22 cellular contexts compared by ENCODE assay signal in the genomic region with DNA sequence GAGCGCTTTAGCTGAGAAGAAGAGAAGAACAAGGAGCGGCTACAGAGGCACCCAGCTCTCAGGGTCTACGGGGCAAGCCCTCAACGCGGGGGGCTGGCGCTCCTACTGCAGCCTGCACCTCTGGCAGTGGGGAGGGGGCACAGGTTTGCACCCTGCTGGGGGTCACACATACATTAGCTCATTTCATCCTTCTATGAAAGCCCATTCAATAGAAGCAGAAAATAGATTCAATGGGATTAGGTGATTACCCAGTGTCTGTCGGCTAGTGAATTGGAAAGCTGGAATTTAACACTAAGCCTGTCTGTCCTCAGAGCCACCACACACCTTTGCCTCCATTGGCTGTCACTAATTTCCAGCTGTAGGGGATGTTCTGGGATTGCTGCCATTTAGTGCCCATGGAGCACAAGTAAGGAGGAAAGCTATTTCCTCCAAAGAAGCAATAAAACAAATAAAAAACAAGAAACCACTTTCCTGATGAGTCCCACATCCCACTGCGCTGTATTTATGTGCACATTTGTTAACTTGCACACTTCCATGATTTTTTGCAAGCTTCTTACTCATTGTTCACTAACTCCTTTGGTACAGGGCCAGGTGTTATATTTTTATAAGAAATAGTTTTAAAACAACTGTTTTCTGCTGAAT.
"Had no signal": no experiment of that assay in that cellular context is flagged by ENCODE, and none has a peak within 500 bp of the region (broad histone marks: within the 10 kb centered on the region; RNA-seq: fewer than 3 reads in every experiment).

No MANE protein-coding gene starts in this region.

- H2AFZ ChIP-seq: hepatocyte had no signal

- H3K27ac ChIP-seq: body of pancreas, cardiac muscle cell, hepatocyte, spleen, upper lobe of left lung had no signal

- H3K4me1 ChIP-seq: body of pancreas, upper lobe of left lung had no signal

- H3K4me3 ChIP-seq: body of pancreas, cardiac muscle cell, hepatocyte, spleen, upper lobe of left lung had no signal

- ATAC-seq: activated T-cell treated with anti-CD3 and anti-CD28 coated beads, Interleukin-2, amount 50 U/mL, for 72 hours; body of pancreas; left ventricle myocardium superior; stimulated activated naive CD8-positive, alpha-beta T cell treated with anti-CD3 and anti-CD28 coated beads, Interleukin-15, Interleukin-2, amounts not matched to agents 100 U/mL and 50 U/mL, for 24 hours had no signal

- DNase-seq: activated CD4-positive, alpha-beta T cell treated with anti-CD3 and anti-CD28 coated beads for 4 hours; activated CD4-positive, alpha-beta T cell treated with anti-CD3 and anti-CD28 coated beads, Interleukin-2, amount 50 U/mL, for 48 hours; activated CD4-positive, CD25-positive, alpha-beta regulatory T cell; activated CD8-positive, alpha-beta memory T cell treated with anti-CD3 and anti-CD28 coated beads, Interleukin-2, amount 50 U/mL, for 48 hours; activated effector memory CD4-positive, alpha-beta T cell treated with Interleukin-2 at 50 U/mL for 16 hours; activated naive CD4-positive, alpha-beta T cell treated with anti-CD3 and anti-CD28 coated beads for 36 hours; activated T-cell treated with anti-CD3 and anti-CD28 coated beads, Interleukin-2, amount 50 U/mL, for 72 hours; amygdala; body of pancreas; effector CD8-positive, alpha-beta T cell; foreskin melanocyte; left ventricle myocardium superior; mammary epithelial cell; spleen; stimulated activated CD4-positive, alpha-beta T cell treated with anti-CD3 and anti-CD28 coated beads, Interleukin-4, amount 100 ng/mL, for 24 hours; stimulated activated naive CD8-positive, alpha-beta T cell treated with anti-CD3 and anti-CD28 coated beads, Interleukin-15, Interleukin-2, amounts not matched to agents 100 U/mL and 50 U/mL, for 24 hours had no signal

- H3K27me3 ChIP-seq: body of pancreas, cardiac muscle cell, hepatocyte, spleen, upper lobe of left lung had no signal

- H3K4me2 ChIP-seq: hepatocyte had no signal

- H3K27me3 Mint-ChIP-seq: progenitor cell of endocrine pancreas had no signal

- H3K36me3 ChIP-seq: cardiac muscle cell, upper lobe of left lung had no signal

- H3K9me3 ChIP-seq: body of pancreas, spleen, upper lobe of left lung had no signal

- H3K9me3 Mint-ChIP-seq: activated naive CD4-positive, alpha-beta T cell treated with anti-CD3 and anti-CD28 coated beads for 36 hours; activated T-cell treated with anti-CD3 and anti-CD28 coated beads, Interleukin-2, amount 50 U/mL, for 72 hours; dendritic cell treated with granulocyte-macrophage colony-stimulating factor and Interleukin-4, amounts not matched to agents 40 ng/mL and 50 ng/mL, for 4 days had no signal

- H3K27ac Mint-ChIP-seq: activated naive CD4-positive, alpha-beta T cell treated with anti-CD3 and anti-CD28 coated beads for 36 hours; activated T-cell treated with anti-CD3 and anti-CD28 coated beads, Interleukin-2, amount 50 U/mL, for 72 hours; dendritic cell treated with granulocyte-macrophage colony-stimulating factor and Interleukin-4, amounts not matched to agents 40 ng/mL and 50 ng/mL, for 4 days had no signal

- H3K4me3 Mint-ChIP-seq: activated naive CD4-positive, alpha-beta T cell treated with anti-CD3 and anti-CD28 coated beads for 36 hours; activated T-cell treated with anti-CD3 and anti-CD28 coated beads, Interleukin-2, amount 50 U/mL, for 72 hours; dendritic cell treated with granulocyte-macrophage colony-stimulating factor and Interleukin-4, amounts not matched to agents 40 ng/mL and 50 ng/mL, for 4 days; neural crest cell had no signal

- H3K79me2 ChIP-seq: hepatocyte had no signal
